8 cellular contexts compared by ENCODE assay signal in the genomic region with DNA sequence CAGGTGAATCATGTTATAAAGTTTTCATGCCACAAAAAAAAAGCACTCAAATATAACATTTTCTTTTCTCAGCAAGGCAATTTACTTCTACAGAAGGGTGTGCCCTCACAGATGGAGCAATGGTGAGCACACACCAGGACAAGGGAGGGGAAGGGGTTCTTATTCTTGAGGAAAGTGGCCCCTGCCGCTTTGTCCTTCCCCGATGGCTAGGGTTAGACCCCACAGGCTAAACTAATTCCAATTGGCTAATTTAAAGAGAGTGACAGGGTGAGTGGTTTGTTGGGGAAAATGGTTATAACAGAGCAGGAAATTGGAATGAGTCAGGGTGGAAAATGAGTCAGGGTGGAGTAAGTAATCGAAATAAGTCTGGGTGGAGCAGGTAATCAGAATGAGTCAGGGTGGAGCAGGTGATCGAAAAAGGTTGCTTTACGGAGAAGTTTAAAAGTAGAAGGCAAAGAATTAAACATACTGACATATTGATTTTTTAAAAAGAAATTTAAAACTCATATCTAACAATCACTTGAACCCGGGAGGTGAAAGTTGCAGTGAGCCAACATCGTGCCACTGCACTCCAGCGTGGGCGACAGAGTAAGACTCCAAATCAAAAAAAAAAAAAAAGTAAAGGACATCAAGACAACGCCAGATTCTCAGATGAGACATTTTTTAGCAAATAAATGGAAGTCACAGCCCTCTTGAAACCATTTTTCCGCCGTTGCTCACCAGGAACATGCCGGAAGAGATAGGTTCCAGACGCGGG. TPM values are rescaled to one million over a fixed set of nuclear protein-coding genes. Genes with fewer than 3 reads are reported as not detected.
DNase-seq lines count a peak whose midpoint lies in the region; ATAC-seq and TF ChIP-seq lines count a peak whose summit lies in the region.

No MANE protein-coding gene starts in this region.

- H3K4me1 ChIP-seq in HCT116 (ENCODE audit: control insufficient read depth in 1 of 2, insufficient read depth in 2 of 2, low read length in 2 of 2) (peaks cover 2 to 12% of the 10 kb centered on the region in 2 experiments; a peak in 1 of 4 replicates), RWPE2 (ENCODE audit: insufficient read depth, poor library complexity, severe bottlenecking) (no peaks in the 10 kb centered on the region)

- no peaks in the 10 kb centered on the region for H3K27me3 Mint-ChIP-seq in MCF 10A (ENCODE audit: insufficient read depth, unreplicated experiment)
- no peaks in the 10 kb centered on the region for H3K27me3 Mint-ChIP-seq in stimulated activated naive CD8-positive, alpha-beta T cell treated with anti-CD3 and anti-CD28 coated beads, Interleukin-15, Interleukin-2, amounts not matched to agents 100 ng/mL and 50 ng/mL, for 24 hours

- peak overlapping the region; percentile 95 for H3K4me3 Mint-ChIP-seq in MCF 10A (ENCODE audit: unreplicated experiment)
- peak overlapping the region; percentile 86 for H3K4me3 Mint-ChIP-seq in stimulated activated naive CD8-positive, alpha-beta T cell treated with anti-CD3 and anti-CD28 coated beads, Interleukin-15, Interleukin-2, amounts not matched to agents 100 ng/mL and 50 ng/mL, for 24 hours

- peaks cover 62% of the 10 kb centered on the region for H3K36me3 Mint-ChIP-seq in MCF 10A (ENCODE audit: insufficient read depth, unreplicated experiment)
- H3K36me3 Mint-ChIP-seq in stimulated activated naive CD8-positive, alpha-beta T cell treated with anti-CD3 and anti-CD28 coated beads, Interleukin-15, Interleukin-2, amounts not matched to agents 100 ng/mL and 50 ng/mL, for 24 hours (ENCODE audit: low read depth), result peaks cover 59% of the 10 kb centered on the region

- peak overlapping the region; percentile 78 for H3K9ac ChIP-seq in HCT116 (ENCODE audit: low read length)

- no peak for TF ChIP-seq POLR2A in HCT116 (IDR thresholded peaks at IDR 0.05; ENCODE audit: borderline replicate concordance, extremely low read depth, insufficient read depth, insufficient read length)

- H3K27me3 ChIP-seq in HCT116 (ENCODE audit: insufficient read depth, low read length) (no peaks in the 10 kb centered on the region), RWPE2 (ENCODE audit: insufficient read depth, poor library complexity, severe bottlenecking) (no peaks in the 10 kb centered on the region)

- no peaks in the 10 kb centered on the region for H4K20me1 ChIP-seq in HCT116 (ENCODE audit: insufficient read depth)

- H3K4me3 ChIP-seq in HCT116 (replicated peaks in 1 of 2; ENCODE audit: low read depth in 1 of 2, low read length in 2 of 2) (peak overlapping the region; percentile 54 to 72), RWPE2 (ENCODE audit: severe bottlenecking) (peak overlapping the region; percentile 93)

- H3K36me3 ChIP-seq in HCT116 (ENCODE audit: control insufficient read depth in 1 of 2, insufficient read depth in 2 of 2, low read length in 2 of 2) (peaks cover 5 to 37% of the 10 kb centered on the region in 2 experiments; a peak in 3 of 4 replicates), RWPE2 (ENCODE audit: low read depth) (peaks cover 45% of the 10 kb centered on the region)

- peaks cover 23% of the 10 kb centered on the region for H3K9me3 Mint-ChIP-seq in MCF 10A (ENCODE audit: unreplicated experiment)
- H3K9me3 Mint-ChIP-seq in stimulated activated naive CD8-positive, alpha-beta T cell treated with anti-CD3 and anti-CD28 coated beads, Interleukin-15, Interleukin-2, amounts not matched to agents 100 ng/mL and 50 ng/mL, for 24 hours, result peaks cover 24% of the 10 kb centered on the region

- H3K4me1 Mint-ChIP-seq in MCF 10A (ENCODE audit: insufficient read depth, unreplicated experiment), result peaks cover 11% of the 10 kb centered on the region
- peaks cover 40% of the 10 kb centered on the region for H3K4me1 Mint-ChIP-seq in stimulated activated naive CD8-positive, alpha-beta T cell treated with anti-CD3 and anti-CD28 coated beads, Interleukin-15, Interleukin-2, amounts not matched to agents 100 ng/mL and 50 ng/mL, for 24 hours (ENCODE audit: low read depth)

- RAD21 ChIA-PET in HCT116 (lab: Charles Lee; ENCODE audit: low non-redundant PET in 1 of 2, low total read pairs in 2 of 2, uncharacterized antibody in 2 of 2, unreplicated experiment in 2 of 2), result no interaction called here

- CTCF ChIA-PET in HCT116 (lab: Charles Lee), result no interaction called here
- CTCF ChIA-PET in MCF 10A (lab: Yijun Ruan, JAX), result interaction anchor here (0.8 to 0.9 kb wide), 2 partner anchors 51 to 117 kb away, joined by 4 read pairs; no protein-coding TSS in a partner anchor

- H3K9me2 ChIP-seq in HCT116 (ENCODE audit: insufficient read depth), result no peaks in the 10 kb centered on the region

- H3K4me2 ChIP-seq in HCT116 (ENCODE audit: low read length), result peak overlapping the region; percentile 85

- ATAC-seq in HCT116 (no peak; the same call in 1 of the 2 replicates), RWPE2 (ENCODE audit: low read depth) (peak; percentile 36; the same call in 2 of the 3 replicates), GM19397 (IDR thresholded peaks at IDR 0.05; ENCODE audit: unreplicated experiment) (no peak)

- intact Hi-C loops in HCT116 (cut with micrococcal nuclease), result loop anchor here (1.0 to 10.0 kb wide), 3 partner anchors 89 to 349 kb away; a partner anchor contains a TSS
- intact Hi-C loops in MCF 10A (cut with micrococcal nuclease), result no loop called here

- BruUV-seq in HCT116 (replicated peaks; lab: Mats Ljungman, UMichigan) (TSS peak; percentile 66), MCF 10A (replicated peaks; lab: Mats Ljungman, UMichigan) (no TSS peak)

- POLR2A ChIA-PET in HCT116 (lab: Charles Lee) (no interaction called here), MCF 10A (lab: Yijun Ruan, JAX) (interaction anchor here (0.5 to 3.4 kb wide), 7 partner anchors 32 to 1160 kb away, joined by 3 to 34 read pairs (median 3); a partner anchor contains a TSS)

- TF ChIP-seq CTCF in HCT116 (IDR thresholded peaks at IDR 0.05 in 2 of 3, conservative IDR thresholded peaks at IDR 0.05 in 1 of 3; ENCODE audit: borderline replicate concordance in 1 of 3, insufficient read depth in 1 of 3, low read depth in 2 of 3, low read length in 2 of 3) (no peak), RWPE2 (IDR thresholded peaks at IDR 0.05; ENCODE audit: poor library complexity, severe bottlenecking) (no peak), MCF 10A (IDR thresholded peaks at IDR 0.05; ENCODE audit: unreplicated experiment) (no peak)

- no peak overlapping the region for H2AFZ ChIP-seq in HCT116 (ENCODE audit: low read depth, low read length, poor library complexity, severe bottlenecking)

- peak; percentile 39 for DNase-seq in HCT116 (ENCODE audit: low read depth, low spot score)
- no peak for DNase-seq in RWPE2 (ENCODE audit: low spot score)
- DNase-seq in MCF 10A (ENCODE audit: unreplicated experiment), result peak; percentile 34
- DNase-seq in lung microvascular endothelial cell (ENCODE audit: low read depth in 2 of 2), result peak; percentile 6 to 34
- no peak for DNase-seq in superior temporal gyrus (ENCODE audit: extremely low spot score)
- no peak for DNase-seq in SW 1271 (lab: John Stamatoyannopoulos, UW)

- no peak for TF ChIP-seq RAD21 in HCT116 (IDR thresholded peaks at IDR 0.05; ENCODE audit: low read depth)

- H3K9me3 ChIP-seq in HCT116 (ENCODE audit: control insufficient read depth in 1 of 2, insufficient read depth in 1 of 2, low read depth in 1 of 2, low read length in 2 of 2) (peaks cover 23 to 26% of the 10 kb centered on the region in 2 experiments; a peak in 3 of 4 replicates), RWPE2 (ENCODE audit: severe bottlenecking) (peaks cover 22% of the 10 kb centered on the region)

- peak overlapping the region; percentile 99 for H3K27ac Mint-ChIP-seq in MCF 10A (ENCODE audit: low read depth, unreplicated experiment)
- peak overlapping the region; percentile 98 for H3K27ac Mint-ChIP-seq in stimulated activated naive CD8-positive, alpha-beta T cell treated with anti-CD3 and anti-CD28 coated beads, Interleukin-15, Interleukin-2, amounts not matched to agents 100 ng/mL and 50 ng/mL, for 24 hours

- H3K27ac ChIP-seq in HCT116 (ENCODE audit: low read depth, low read length), result peak overlapping the region; percentile 95
- peak overlapping the region; percentile 91 for H3K27ac ChIP-seq in RWPE2 (ENCODE audit: poor library complexity, severe bottlenecking)

- H3K79me2 ChIP-seq in HCT116 (ENCODE audit: insufficient read depth, low read length), result peaks cover 56% of the 10 kb centered on the region

TF ChIP-seq in HCT116, 20 proteins besides CTCF, POLR2A, EP300 and RAD21 (continues in another document):
- no peak for TF ChIP-seq SIN3A (IDR thresholded peaks at IDR 0.05; ENCODE audit: low read depth)
- TF ChIP-seq CEBPB (IDR thresholded peaks at IDR 0.05; ENCODE audit: low read depth), result peak; percentile 31; the same call in 1 of the 2 replicates
- peak; percentile 61 for TF ChIP-seq JUND (IDR thresholded peaks at IDR 0.05)
- TF ChIP-seq EZH2phosphoT487 (IDR thresholded peaks at IDR 0.05; ENCODE audit: borderline replicate concordance), result no peak
- TF ChIP-seq FOSL1 (IDR thresholded peaks at IDR 0.05; ENCODE audit: low read depth), result peak; percentile 82
- no peak for TF ChIP-seq SRF (IDR thresholded peaks at IDR 0.05; ENCODE audit: low read depth)
- no peak for TF ChIP-seq EGR1 (IDR thresholded peaks at IDR 0.05; ENCODE audit: low read depth)
- TF ChIP-seq CBX3 (IDR thresholded peaks at IDR 0.05; ENCODE audit: low read depth), result peak; percentile 98
- TF ChIP-seq, protein P1, sequence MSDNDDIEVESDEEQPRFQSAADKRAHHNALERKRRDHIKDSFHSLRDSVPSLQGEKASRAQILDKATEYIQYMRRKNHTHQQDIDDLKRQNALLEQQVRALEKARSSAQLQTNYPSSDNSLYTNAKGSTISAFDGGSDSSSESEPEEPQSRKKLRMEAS (IDR thresholded peaks at IDR 0.05), result peak; percentile 28; the same call in 1 of the 2 replicates

RNA-seq across cellular contexts. Expression of a gene that starts 0.8 kb away (rescaled TPM):
- total RNA-seq in HCT116 (2021; ENCODE audit: unreplicated experiment) (37.8 TPM), MCF 10A (2022) (56.4 and 56.5 TPM in 2 replicates), lung microvascular endothelial cell (9.8 and 27.2 TPM in 2 replicates)
- polyA plus RNA-seq in HCT116 (2012), result 11.5 and 12.1 TPM in 2 replicates

RNA-seq across cellular contexts. Expression of a gene that starts 53.1 kb away (rescaled TPM):
- total RNA-seq in HCT116 (2021; ENCODE audit: unreplicated experiment) (31.3 TPM), MCF 10A (2022) (37.0 and 37.7 TPM in 2 replicates), lung microvascular endothelial cell (17.0 and 25.0 TPM in 2 replicates)
- polyA plus RNA-seq in HCT116 (2012), result 19.5 and 20.2 TPM in 2 replicates

Comparison
In these comparisons a context has a peak if more than half of its experiments do, and no peak if none do; other contexts are left out.
1. DNase-seq: peak in HCT116 (single experiment), MCF 10A (single experiment) and lung microvascular endothelial cell (2 of 2); none in RWPE2 (single experiment), superior temporal gyrus (single experiment) and SW 1271 (0 of 2).